24 cellular contexts compared by ENCODE assay signal in genomic region chr10:86964061-86964846, GRCh38. TPM values are rescaled to one million over a fixed set of nuclear protein-coding genes. Genes with fewer than 3 reads are reported as not detected.
DNase-seq lines count a peak whose midpoint lies in the region; ATAC-seq and TF ChIP-seq lines count a peak whose summit lies in the region.
"Had no signal": no experiment of that assay in that cellular context is flagged by ENCODE, and none has a peak within 500 bp of the region (broad histone marks: within the 10 kb centered on the region; RNA-seq: fewer than 3 reads in every experiment).

No MANE protein-coding gene starts in this region.

- TF ChIP-seq POLR2A in Peyer's patch (IDR thresholded peaks at IDR 0.05) (no peak), testis (IDR thresholded peaks at IDR 0.05) (no peak)

- H3K27me3 ChIP-seq in Peyer's patch (no peaks in the 10 kb centered on the region), testis (no peaks in the 10 kb centered on the region), foreskin keratinocyte (no peaks in the 10 kb centered on the region)
- H3K27me3 ChIP-seq: colonic mucosa, gastrocnemius medialis, upper lobe of right lung had no signal

- no peak for TF ChIP-seq CTCF in Peyer's patch (IDR thresholded peaks at IDR 0.05)
- TF ChIP-seq CTCF in testis (IDR thresholded peaks at IDR 0.05) = no peak
- no peak for TF ChIP-seq CTCF in GM13976 (IDR thresholded peaks at IDR 0.05; ENCODE audit: borderline replicate concordance, control extremely low read depth, extremely low read depth, insufficient read depth, missing control alignments)
- TF ChIP-seq CTCF in foreskin keratinocyte (conservative IDR thresholded peaks at IDR 0.05) = no peak

- no peaks in the 10 kb centered on the region for H3K36me3 ChIP-seq in Peyer's patch
- H3K36me3 ChIP-seq in testis (ENCODE audit: low read depth, missing control alignments) = no peaks in the 10 kb centered on the region
- H3K36me3 ChIP-seq: colonic mucosa, gastrocnemius medialis, upper lobe of right lung had no signal

- no peak for ATAC-seq in HG03460 (IDR thresholded peaks at IDR 0.05; ENCODE audit: unreplicated experiment)
- ATAC-seq in foreskin keratinocyte = no peak
- ATAC-seq: activated CD8-positive, alpha-beta T cell treated with anti-CD3 and anti-CD28 coated beads, Interleukin-2, amount 10 ng/mL, durations not matched to agents 7 days and 5 days; gastrocnemius medialis; natural killer cell treated with Interleukin-12 subunit alpha and Interleukin-12 subunit beta and Interleukin-15 and Interleukin-18, amount 100 ng/mL, for 72 hours; psoas muscle; stimulated activated naive B cell treated with anti-CD40 and anti-IgM and Interleukin-4, amounts not matched to agents 10 μg/mL and 1 μg/mL and 100 μg/mL, for 72 hours; upper lobe of right lung had no signal

- H3K27ac ChIP-seq in Peyer's patch (no peak overlapping the region), testis (no peak overlapping the region), foreskin keratinocyte (no peak overlapping the region)
- H3K27ac ChIP-seq: colonic mucosa, gastrocnemius medialis, psoas muscle, upper lobe of right lung had no signal

- H3K4me1 ChIP-seq in Peyer's patch (peaks cover 0 to 33% (median 6%) of the 10 kb centered on the region in 4 donors), testis (peaks cover 37% of the 10 kb centered on the region), foreskin keratinocyte (peaks cover 6% of the 10 kb centered on the region)

- H3K4me3 ChIP-seq in Peyer's patch = no peak overlapping the region
- H3K4me3 ChIP-seq in testis = no peak overlapping the region
- H3K4me3 ChIP-seq: colonic mucosa, gastrocnemius medialis, psoas muscle, upper lobe of right lung had no signal

- in situ Hi-C loops in GM13976 (cut with MboI; ENCODE audit: low sequenced_read_pairs, unreplicated experiment) = no loop called here

- intact Hi-C loops in testis (cut with DNase I; ENCODE audit: low total_unique reads) = no loop called here

- peak; percentile 55 for DNase-seq in activated effector memory CD4-positive, alpha-beta T cell treated with anti-CD3 and anti-CD28 coated beads, Interleukin-2, amount 50 U/mL, for 16 hours
- no peak for DNase-seq in activated effector memory CD4-positive, alpha-beta T cell treated with Interleukin-2 at 50 U/mL for 16 hours
- DNase-seq in Peyer's patch = peak in 2 of 3 donors; percentile 4 to 43
- peak; percentile 57 for DNase-seq in islet precursor cell
- DNase-seq in testis = peak; percentile 12
- DNase-seq in GM13976 (ENCODE audit: low spot score) = no peak
- no peak for DNase-seq in foreskin keratinocyte
- DNase-seq: ACHN; activated CD8-positive, alpha-beta T cell treated with anti-CD3 and anti-CD28 coated beads, Interleukin-2, amount 10 ng/mL, durations not matched to agents 7 days and 5 days; activated gamma-delta T cell; colonic mucosa; GOT3; KG1; NCI-H1092; NCI-H748 treated with DMSO at 0.1 percent for 48 hours; psoas muscle; stimulated activated naive B cell treated with anti-CD40 and anti-IgM and Interleukin-4, amounts not matched to agents 10 μg/mL and 1 μg/mL and 100 μg/mL, for 72 hours; upper lobe of right lung had no signal

- 82 to 90% methylated on average over 4 to 13 of the region's 13 CpGs for WGBS in testis, 2 donors

- H3K9me3 ChIP-seq in Peyer's patch (no peaks in the 10 kb centered on the region), testis (no peaks in the 10 kb centered on the region)
- H3K9me3 ChIP-seq: colonic mucosa, gastrocnemius medialis, psoas muscle, upper lobe of right lung had no signal

RNA-seq across cellular contexts. Expression of gene ADIRF, which starts 4.0 kb away (rescaled TPM):
- total RNA-seq in Peyer's patch (100 to 1,000 TPM in 3 of 4 donors, 10 to 100 TPM in 1; 86.6 to 605 (median 431) TPM), testis (10 to 100 TPM; 21.4 to 35.0 TPM), foreskin keratinocyte (84.3 and 107 TPM in 2 replicates)
- polyA plus RNA-seq in testis (ENCODE audit: insufficient read depth, low read depth, low replicate concordance) (85.6 TPM), foreskin keratinocyte (96.5 and 140 TPM in 2 replicates)
- total RNA-seq: activated CD8-positive, alpha-beta T cell treated with anti-CD3 and anti-CD28 coated beads, Interleukin-2, amount 10 ng/mL, durations not matched to agents 7 days and 5 days; astrocyte; CD8-positive, alpha-beta memory T cell; natural killer cell treated with Interleukin-12 subunit alpha and Interleukin-12 subunit beta and Interleukin-15 and Interleukin-18, amount 100 ng/mL, for 72 hours had no signal
- polyA plus RNA-seq: CD8-positive, alpha-beta memory T cell had no signal

RNA-seq across cellular contexts. Expression of gene SNCG, which starts 5.9 kb away (rescaled TPM):
- 1 to 10 TPM in 2 of 4 donors, not detected in 2; 2.4 to 8.2 TPM for total RNA-seq in Peyer's patch
- total RNA-seq in testis = 1 to 10 TPM; 8.3 to 8.9 TPM
- 30.3 TPM for polyA plus RNA-seq in testis (ENCODE audit: insufficient read depth, low read depth, low replicate concordance)
- 1.5 and 1.7 TPM in 2 replicates for total RNA-seq in foreskin keratinocyte
- 2.1 and 2.7 TPM in 2 replicates for polyA plus RNA-seq in foreskin keratinocyte
- total RNA-seq: activated CD8-positive, alpha-beta T cell treated with anti-CD3 and anti-CD28 coated beads, Interleukin-2, amount 10 ng/mL, durations not matched to agents 7 days and 5 days; CD8-positive, alpha-beta memory T cell; natural killer cell treated with Interleukin-12 subunit alpha and Interleukin-12 subunit beta and Interleukin-15 and Interleukin-18, amount 100 ng/mL, for 72 hours had no signal
- polyA plus RNA-seq: CD8-positive, alpha-beta memory T cell had no signal

RNA-seq across cellular contexts. Expression of gene MMRN2, which starts 6.8 kb away (rescaled TPM):
- 10 to 100 TPM in 2 of 4 donors, 1 to 10 TPM in 2; 2.8 to 16.5 (median 12.6) TPM for total RNA-seq in Peyer's patch
- total RNA-seq in testis = 10 to 100 TPM; 14.9 to 19.1 TPM
- polyA plus RNA-seq in testis (ENCODE audit: insufficient read depth, low read depth, low replicate concordance) = 21.2 TPM
- 6.2 and 11.1 TPM in 2 replicates for total RNA-seq in foreskin keratinocyte
- 2.8 and 4.9 TPM in 2 replicates for polyA plus RNA-seq in foreskin keratinocyte
- total RNA-seq: activated CD8-positive, alpha-beta T cell treated with anti-CD3 and anti-CD28 coated beads, Interleukin-2, amount 10 ng/mL, durations not matched to agents 7 days and 5 days; CD8-positive, alpha-beta memory T cell; natural killer cell treated with Interleukin-12 subunit alpha and Interleukin-12 subunit beta and Interleukin-15 and Interleukin-18, amount 100 ng/mL, for 72 hours had no signal
- polyA plus RNA-seq: CD8-positive, alpha-beta memory T cell had no signal

RNA-seq across cellular contexts. Expression of gene FAM25A, which starts 55.8 kb away (rescaled TPM):
- total RNA-seq in Peyer's patch = not detected
- total RNA-seq in testis = not detected
- polyA plus RNA-seq in testis (ENCODE audit: insufficient read depth, low read depth, low replicate concordance) = not detected
- 0.56 TPM in 1 of 2 replicates, not detected in the other for total RNA-seq in foreskin keratinocyte
- polyA plus RNA-seq in foreskin keratinocyte = 1.00 and 1.4 TPM in 2 replicates
- total RNA-seq: activated CD8-positive, alpha-beta T cell treated with anti-CD3 and anti-CD28 coated beads, Interleukin-2, amount 10 ng/mL, durations not matched to agents 7 days and 5 days; astrocyte; CD8-positive, alpha-beta memory T cell; colonic mucosa; gastrocnemius medialis; lung microvascular endothelial cell; natural killer cell treated with Interleukin-12 subunit alpha and Interleukin-12 subunit beta and Interleukin-15 and Interleukin-18, amount 100 ng/mL, for 72 hours; psoas muscle; upper lobe of right lung had no signal
- polyA plus RNA-seq: CD8-positive, alpha-beta memory T cell had no signal

Comparison
In these comparisons a context has a peak if more than half of its experiments do, and no peak if none do; other contexts are left out.
1. DNase-seq: peak in activated effector memory CD4-positive, alpha-beta T cell treated with anti-CD3 and anti-CD28 coated beads, Interleukin-2, amount 50 U/mL, for 16 hours (single experiment), Peyer's patch (2 of 3), islet precursor cell (single experiment) and testis (single experiment); none in activated effector memory CD4-positive, alpha-beta T cell treated with Interleukin-2 at 50 U/mL for 16 hours (single experiment), GM13976 (single experiment) and foreskin keratinocyte (0 of 2).